In genomic region chr5:174483411-174483810, GRCh38 we compare ENCODE assay signal across 8 cellular contexts.
"Had no signal": no experiment of that assay in that cellular context is flagged by ENCODE, and none has a peak within 500 bp of the region (broad histone marks: within the 10 kb centered on the region; RNA-seq: fewer than 3 reads in every experiment).

No MANE protein-coding gene starts in this region.

- DNase-seq: GM23248, GOT3, H7, H9, HCEC 1CT, HFFc6 had no signal

- H3K36me3 ChIP-seq: HAP-1 had no signal

- H3K4me1 ChIP-seq: HAP-1 had no signal

- H3K9me3 ChIP-seq: HAP-1 had no signal

- H3K27ac ChIP-seq: GM23248 had no signal

- H3K4me3 ChIP-seq: GM23248, GM23338, HAP-1 had no signal
